In genomic region chr12:51923506-51924365, GRCh38 we compare ENCODE assay signal across 8 cellular contexts. TPM values are rescaled to one million over a fixed set of nuclear protein-coding genes. Genes with fewer than 3 reads are reported as not detected.
A peak's percentile ranks its signal among the peaks of the same experiment; 100 is the strongest.
DNase-seq lines count a peak whose midpoint lies in the region; ATAC-seq and TF ChIP-seq lines count a peak whose summit lies in the region.

No MANE protein-coding gene starts in this region.

- H2AFZ ChIP-seq in DND-41 (ENCODE audit: low read depth, low read length) (no peak overlapping the region), PC-3 (ENCODE audit: low read length) (peak overlapping the region; percentile 70; the same call in 1 of the 2 replicates)

- H4K20me1 ChIP-seq in DND-41 (ENCODE audit: insufficient read depth, low read length) (no peaks in the 10 kb centered on the region), PC-3 (ENCODE audit: low read length) (no peaks in the 10 kb centered on the region)

- H3K27ac ChIP-seq in DND-41 (ENCODE audit: low read length) (no peak overlapping the region), PC-3 (ENCODE audit: low read length) (no peak overlapping the region), heart right ventricle (peak overlapping the region in 9 of 10 donors; percentile 63 to 89 (median 85)), gastrocnemius medialis (peak overlapping the region; percentile 61 to 76 (median 67))

- H3K9me3 ChIP-seq in DND-41 (ENCODE audit: insufficient read depth, low read length, severe bottlenecking) (no peaks in the 10 kb centered on the region), PC-3 (ENCODE audit: low read length) (no peaks in the 10 kb centered on the region), heart right ventricle (no peaks in the 10 kb centered on the region), gastrocnemius medialis (no peaks in the 10 kb centered on the region)

- BruUV-seq in PC-3 (replicated peaks; lab: Mats Ljungman, UMichigan), result no TSS peak

- in situ Hi-C loops in gastrocnemius medialis (cut with MboI; ENCODE audit: low sequenced_read_pairs in 4 of 4), result loop anchor here in 1 of 4 donors (10.0 kb wide), 1 partner anchor 51 kb away; no protein-coding TSS in a partner anchor
- in situ Hi-C loops in ACHN (cut with HindIII; ENCODE audit: low pct_ligation_motif_present, low pct_unique_long_range_greater_than_20kb, low sequenced_read_pairs), result no loop called here

- H3K9ac ChIP-seq in DND-41 (ENCODE audit: low read depth, low read length), result no peak overlapping the region
- H3K9ac ChIP-seq in PC-3 (ENCODE audit: low read length), result no peak overlapping the region

- TF ChIP-seq CTCF in DND-41 (IDR thresholded peaks at IDR 0.05; ENCODE audit: borderline replicate concordance, extremely low read depth, low read length, poor library complexity, severe bottlenecking) (peak; percentile 67), PC-3 (conservative IDR thresholded peaks at IDR 0.05; ENCODE audit: low read depth, low read length) (peak; percentile 72), heart right ventricle (IDR thresholded peaks at IDR 0.05) (peak; percentile 84 to 96 (median 92)), gastrocnemius medialis (IDR thresholded peaks at IDR 0.05 in 4 of 5, conservative IDR thresholded peaks at IDR 0.05 in 1 of 5) (peak; percentile 62 to 94 (median 82))

- DNase-seq in DND-41, result peak; percentile 16
- peak; percentile 22 for DNase-seq in PC-3
- peak; percentile 24 for DNase-seq in activated gamma-delta T cell (lab: John Stamatoyannopoulos, UW)
- peak; percentile 73 to 80 for DNase-seq in heart right ventricle
- peak; percentile 21 to 53 for DNase-seq in gastrocnemius medialis
- DNase-seq in ACHN, result no peak
- no peak for DNase-seq in GF-D8 (lab: John Stamatoyannopoulos, UW)

- ATAC-seq in DND-41 (ENCODE audit: insufficient read depth, low read depth), result no peak; the same call in 2 of the 3 replicates
- ATAC-seq in PC-3, result peak; percentile 54; the same call in 1 of the 2 replicates
- ATAC-seq in heart right ventricle, result peak in 7 of 8 donors; percentile 65 to 86 (median 85)
- ATAC-seq in gastrocnemius medialis, result peak; percentile 46 to 49
- no peak for ATAC-seq in HG03354 (IDR thresholded peaks at IDR 0.05; ENCODE audit: poor library complexity, severe bottlenecking, unreplicated experiment)

- POLR2A ChIA-PET in PC-3 (lab: Charles Lee; ENCODE audit: unreplicated experiment), result no interaction called here

- H3K9me2 ChIP-seq in PC-3 (replicated peaks; ENCODE audit: low read length), result no peaks in the 10 kb centered on the region

- H3K79me2 ChIP-seq in DND-41 (ENCODE audit: insufficient read depth, low read length) (no peaks in the 10 kb centered on the region), PC-3 (ENCODE audit: low read length) (no peaks in the 10 kb centered on the region)

- H3K4me1 ChIP-seq in DND-41 (ENCODE audit: insufficient read depth, low read length) (no peaks in the 10 kb centered on the region), PC-3 (ENCODE audit: insufficient read depth, low read length) (peaks cover 5% of the 10 kb centered on the region; the same call in 1 of the 2 replicates), heart right ventricle (peaks cover 10 to 57% (median 48%) of the 10 kb centered on the region in 9 donors), gastrocnemius medialis (peaks cover 30 to 48% of the 10 kb centered on the region in 2 donors)

- no peak overlapping the region for H3K4me2 ChIP-seq in DND-41 (ENCODE audit: insufficient read depth, low read length)
- no peak overlapping the region for H3K4me2 ChIP-seq in PC-3 (ENCODE audit: low read length)

- no peaks in the 10 kb centered on the region for H3K36me3 ChIP-seq in DND-41 (ENCODE audit: insufficient read depth, low read length)
- no peaks in the 10 kb centered on the region for H3K36me3 ChIP-seq in PC-3 (ENCODE audit: low read depth, low read length)
- peaks cover 0 to 26% (median 0%) of the 10 kb centered on the region in 9 donors for H3K36me3 ChIP-seq in heart right ventricle
- H3K36me3 ChIP-seq in gastrocnemius medialis, result no peaks in the 10 kb centered on the region

- no peaks in the 10 kb centered on the region for H3F3A ChIP-seq in PC-3 (ENCODE audit: low read length, unreplicated experiment)

- CTCF ChIA-PET in PC-3 (lab: Charles Lee), result no interaction called here

- WGBS in heart right ventricle, 2 donors, result 23 to 26% methylated on average over 31 of the region's 31 CpGs

- H3K27me3 ChIP-seq in DND-41 (ENCODE audit: insufficient read depth, low read length, poor library complexity) (no peaks in the 10 kb centered on the region), PC-3 (ENCODE audit: low read length) (no peaks in the 10 kb centered on the region), heart right ventricle (no peaks in the 10 kb centered on the region), gastrocnemius medialis (no peaks in the 10 kb centered on the region)

- no peak for TF ChIP-seq POLR2A in gastrocnemius medialis (IDR thresholded peaks at IDR 0.05)

- intact Hi-C loops in PC-3 (cut with micrococcal nuclease), result no loop called here
- intact Hi-C loops in heart right ventricle (cut with DNase I), result loop anchor here in 7 of 10 donors (1.0 to 10.0 kb wide), 6 partner anchors 27 to 57 kb away; partner anchors contain the start of gene ANKRD33 (in 1 of the 7)
- intact Hi-C loops in gastrocnemius medialis (cut with DNase I; ENCODE audit: low total_unique reads), result loop anchor here (2.0 kb wide), 2 partner anchors 29 to 57 kb away; no protein-coding TSS in a partner anchor

- H3K4me3 ChIP-seq in DND-41 (ENCODE audit: low read depth in 1 of 2, low read length in 2 of 2) (no peak overlapping the region), PC-3 (ENCODE audit: low read length) (no peak overlapping the region), heart right ventricle (peak overlapping the region in 7 of 10 donors; percentile 4 to 37 (median 27)), gastrocnemius medialis (peak overlapping the region in 3 of 4 donors; percentile 5 to 32 (median 15))

RNA-seq across cellular contexts. Expression of gene ACVRL1, which starts 16.4 kb away (rescaled TPM):
- total RNA-seq in PC-3 (2014; rRNA removed) (0.40 TPM in 1 of 2 replicates, not detected in the other), heart right ventricle (10 to 100 TPM; 16.6 to 68.0 (median 26.3) TPM), gastrocnemius medialis (10 to 100 TPM; 37.1 to 53.5 (median 43.3) TPM)
- 10 to 100 TPM; 33.8 to 38.1 TPM for polyA plus RNA-seq in heart right ventricle

RNA-seq across cellular contexts. Expression of gene ACVR1B, which starts 27.8 kb away (rescaled TPM):
- 9.8 and 11.5 TPM in 2 replicates for total RNA-seq in PC-3 (2014; rRNA removed)
- total RNA-seq in heart right ventricle, result 10 to 100 TPM in 5 of 10 donors, 1 to 10 TPM in 5; 8.4 to 15.5 (median 10.4) TPM
- 1 to 10 TPM; 5.8 to 8.0 TPM for polyA plus RNA-seq in heart right ventricle
- 10 to 100 TPM in 3 of 4 donors, 1 to 10 TPM in 1; 8.7 to 15.9 (median 10.1) TPM for total RNA-seq in gastrocnemius medialis

RNA-seq across cellular contexts. Expression of gene ANKRD33, which starts 35.8 kb away (rescaled TPM):
- total RNA-seq in PC-3 (2014; rRNA removed), result not detected in 2 replicates
- total RNA-seq in heart right ventricle, result not detected
- under 1 TPM in 1 of 2 donors, not detected in 1; 0.01 TPM for polyA plus RNA-seq in heart right ventricle
- total RNA-seq in gastrocnemius medialis, result not detected

Comparison
In these comparisons a context has a peak if more than half of its experiments do, and no peak if none do; other contexts are left out.
1. ATAC-seq: peak in PC-3 (single experiment), heart right ventricle (7 of 8) and gastrocnemius medialis (2 of 2); none in DND-41 (single experiment) and HG03354 (single experiment).
2. DNase-seq: peak in DND-41 (single experiment), PC-3 (single experiment), activated gamma-delta T cell (single experiment), heart right ventricle (2 of 2) and gastrocnemius medialis (2 of 2); none in ACHN (single experiment) and GF-D8 (single experiment).
3. H3K27ac ChIP-seq: peak in heart right ventricle (9 of 10) and gastrocnemius medialis (4 of 4); none in DND-41 (single experiment) and PC-3 (single experiment).
4. H3K4me3 ChIP-seq: peak in heart right ventricle (7 of 10) and gastrocnemius medialis (3 of 4); none in DND-41 (0 of 2) and PC-3 (single experiment).
5. RNA of gene ACVRL1, which starts 16.4 kb away (total RNA-seq): 37.1 to 53.5 TPM in gastrocnemius medialis and 16.6 to 68.0 TPM in heart right ventricle; 0.40 TPM in PC-3; every median in the first group is over 10 times any median in the second.
6. Peak in every context shown above with its lines, with median percentiles within 50 percentile points of each other: CTCF ChIP-seq.